In the genomic region with DNA sequence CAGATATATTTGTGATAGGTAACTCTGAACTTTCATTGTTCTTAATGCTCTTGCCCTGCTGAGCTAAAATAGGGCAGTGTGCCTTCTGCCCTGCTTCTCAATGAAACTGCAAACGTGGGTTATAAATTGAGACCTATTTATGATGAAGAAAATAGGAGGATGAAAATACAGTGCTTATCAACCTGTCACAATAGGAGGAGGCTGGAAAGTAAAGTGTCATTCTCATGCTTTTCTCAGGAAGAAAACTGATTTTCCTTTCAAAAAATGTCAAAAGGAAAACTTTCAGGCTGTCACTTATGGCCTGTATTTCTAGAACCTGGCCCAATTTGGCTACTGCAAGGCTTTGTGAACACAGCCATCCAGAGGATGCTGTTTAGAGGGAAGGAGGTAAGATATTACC, we compare ENCODE assay signal across 3 cellular contexts.
"Had no signal": no experiment of that assay in that cellular context is flagged by ENCODE, and none has a peak within 500 bp of the region (broad histone marks: within the 10 kb centered on the region; RNA-seq: fewer than 3 reads in every experiment).

No MANE protein-coding gene starts in this region.

- DNase-seq: GDM1, GF-D8 had no signal

- H3K4me3 ChIP-seq: GM12878 had no signal
